Comparison of ENCODE assay signal across 8 cellular contexts in the genomic region with DNA sequence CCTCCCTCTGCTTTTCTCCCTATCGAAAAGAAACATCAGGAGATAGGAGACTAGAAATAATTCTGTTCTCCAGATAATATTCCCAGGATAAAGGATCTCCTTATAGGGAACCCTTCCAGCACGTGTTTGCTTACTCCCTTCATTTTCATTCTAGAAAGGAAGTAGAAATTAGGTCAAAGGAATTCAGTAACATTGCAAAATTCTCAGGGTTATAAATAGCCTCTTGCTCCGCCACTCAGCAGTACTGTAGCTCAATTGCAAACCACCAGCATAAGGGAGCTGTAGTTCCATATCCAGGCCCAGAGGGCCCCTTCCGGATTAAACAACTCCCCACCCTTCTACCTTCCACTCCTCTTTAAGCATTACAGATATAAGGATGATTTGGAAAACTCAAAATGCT. TPM values are rescaled to one million over a fixed set of nuclear protein-coding genes. Genes with fewer than 3 reads are reported as not detected.
DNase-seq lines count a peak whose midpoint lies in the region; ATAC-seq and TF ChIP-seq lines count a peak whose summit lies in the region.

No MANE protein-coding gene starts in this region.

- H3K4me1 Mint-ChIP-seq in activated CD8-positive, alpha-beta T cell treated with anti-CD3 and anti-CD28 coated beads, Interleukin-2, amount 10 ng/mL, durations not matched to agents 7 days and 5 days (ENCODE audit: low read depth): peaks cover 68% of the 10 kb centered on the region

- WGBS in spleen, 5 donors: 16 to 31% (median 20%) methylated on average over 4 of the region's 4 CpGs

- peak overlapping the region; percentile 69 for H3K4me3 Mint-ChIP-seq in activated CD8-positive, alpha-beta T cell treated with anti-CD3 and anti-CD28 coated beads, Interleukin-2, amount 10 ng/mL, durations not matched to agents 7 days and 5 days

- intact Hi-C loops in left cardiac atrium (cut with DNase I) (loop anchor here in 1 of 2 donors (5.0 kb wide), 1 partner anchor 38 kb away; no protein-coding TSS in a partner anchor), spleen (cut with DNase I; ENCODE audit: low total_unique reads) (loop anchor here (5.0 kb wide), 1 partner anchor 33 kb away; no protein-coding TSS in a partner anchor)

- H3K27ac Mint-ChIP-seq in activated CD8-positive, alpha-beta T cell treated with anti-CD3 and anti-CD28 coated beads, Interleukin-2, amount 10 ng/mL, durations not matched to agents 7 days and 5 days: peak overlapping the region; percentile 90

- H3K9me3 Mint-ChIP-seq in activated CD8-positive, alpha-beta T cell treated with anti-CD3 and anti-CD28 coated beads, Interleukin-2, amount 10 ng/mL, durations not matched to agents 7 days and 5 days (ENCODE audit: insufficient read depth): no peaks in the 10 kb centered on the region

- H3K4me3 ChIP-seq in spleen: peak overlapping the region in 1 of 8 donors; percentile 43

- H3K27me3 Mint-ChIP-seq in activated CD8-positive, alpha-beta T cell treated with anti-CD3 and anti-CD28 coated beads, Interleukin-2, amount 10 ng/mL, durations not matched to agents 7 days and 5 days (ENCODE audit: low read depth): no peaks in the 10 kb centered on the region

- no peak for ATAC-seq in activated CD8-positive, alpha-beta T cell treated with anti-CD3 and anti-CD28 coated beads, Interleukin-2, amount 10 ng/mL, durations not matched to agents 7 days and 5 days
- peak; percentile 92 to 93 for ATAC-seq in left cardiac atrium
- ATAC-seq in GM21737 (IDR thresholded peaks at IDR 0.05; ENCODE audit: unreplicated experiment): no peak
- no peak for ATAC-seq in GM18517 (IDR thresholded peaks at IDR 0.05; ENCODE audit: unreplicated experiment)

- DNase-seq in HS-5 (ENCODE audit: low read depth) (peak; percentile 44), left cardiac atrium (no peak), spleen (no peak), NCI-H748 (lab: John Stamatoyannopoulos, UW; ENCODE audit: unreplicated experiment) (no peak), hippocampal formation (lab: John Stamatoyannopoulos, UW) (no peak)
- no peak for DNase-seq in activated CD8-positive, alpha-beta T cell treated with anti-CD3 and anti-CD28 coated beads, Interleukin-2, amount 10 ng/mL, durations not matched to agents 7 days and 5 days

- H3K27me3 ChIP-seq in spleen (replicated peaks in 1 of 7): no peaks in the 10 kb centered on the region

- POLR2A ChIA-PET in activated CD8-positive, alpha-beta T cell treated with anti-CD3 and anti-CD28 coated beads, Interleukin-2, amount 10 ng/mL, durations not matched to agents 7 days and 5 days (lab: Charles Lee): interaction anchor here (6.8 kb wide), 1 partner anchor 36 kb away, joined by 76 read pairs; no protein-coding TSS in a partner anchor

- no peak for TF ChIP-seq POLR2A in spleen (IDR thresholded peaks at IDR 0.05)

- peak in 1 of 11 experiments; percentile 29 for TF ChIP-seq CTCF in spleen (IDR thresholded peaks at IDR 0.05 in 8 of 11, conservative IDR thresholded peaks at IDR 0.05 in 3 of 11)

- peaks cover 44% of the 10 kb centered on the region for H3K36me3 Mint-ChIP-seq in activated CD8-positive, alpha-beta T cell treated with anti-CD3 and anti-CD28 coated beads, Interleukin-2, amount 10 ng/mL, durations not matched to agents 7 days and 5 days (ENCODE audit: low read depth)

- H3K27ac ChIP-seq in spleen: peak overlapping the region; percentile 63 to 93 (median 84)

- H3K9me3 ChIP-seq in spleen: no peaks in the 10 kb centered on the region

- peaks cover 0 to 51% (median 10%) of the 10 kb centered on the region in 6 donors for H3K36me3 ChIP-seq in spleen

- H3K4me1 ChIP-seq in spleen: peaks cover 69 to 100% (median 91%) of the 10 kb centered on the region in 6 donors

- CTCF ChIA-PET in activated CD8-positive, alpha-beta T cell treated with anti-CD3 and anti-CD28 coated beads, Interleukin-2, amount 10 ng/mL, durations not matched to agents 7 days and 5 days (lab: Charles Lee): interaction anchor here (0.6 to 3.0 kb wide), 7 partner anchors 29 to 314 kb away, joined by 3 to 12 read pairs (median 4); no protein-coding TSS in a partner anchor

RNA-seq across cellular contexts. Expression of a gene that starts 6.2 kb away (rescaled TPM):
- total RNA-seq in activated CD8-positive, alpha-beta T cell treated with anti-CD3 and anti-CD28 coated beads, Interleukin-2, amount 10 ng/mL, durations not matched to agents 7 days and 5 days: 10 to 100 TPM; 66.1 to 82.3 TPM
- total RNA-seq in left cardiac atrium: 10 to 100 TPM; 29.5 to 36.1 TPM
- total RNA-seq in spleen: 10 to 100 TPM; 52.3 to 80.2 (median 70.0) TPM
- polyA plus RNA-seq in spleen: 10 to 100 TPM; 17.2 to 27.3 (median 18.4) TPM

Comparison
In these comparisons a context has a peak if more than half of its experiments do, and no peak if none do; other contexts are left out.
1. ATAC-seq: peak in left cardiac atrium (2 of 2); none in activated CD8-positive, alpha-beta T cell treated with anti-CD3 and anti-CD28 coated beads, Interleukin-2, amount 10 ng/mL, durations not matched to agents 7 days and 5 days (single experiment), GM21737 (single experiment) and GM18517 (single experiment).